1 cellular context compared by ENCODE assay signal in the genomic region with DNA sequence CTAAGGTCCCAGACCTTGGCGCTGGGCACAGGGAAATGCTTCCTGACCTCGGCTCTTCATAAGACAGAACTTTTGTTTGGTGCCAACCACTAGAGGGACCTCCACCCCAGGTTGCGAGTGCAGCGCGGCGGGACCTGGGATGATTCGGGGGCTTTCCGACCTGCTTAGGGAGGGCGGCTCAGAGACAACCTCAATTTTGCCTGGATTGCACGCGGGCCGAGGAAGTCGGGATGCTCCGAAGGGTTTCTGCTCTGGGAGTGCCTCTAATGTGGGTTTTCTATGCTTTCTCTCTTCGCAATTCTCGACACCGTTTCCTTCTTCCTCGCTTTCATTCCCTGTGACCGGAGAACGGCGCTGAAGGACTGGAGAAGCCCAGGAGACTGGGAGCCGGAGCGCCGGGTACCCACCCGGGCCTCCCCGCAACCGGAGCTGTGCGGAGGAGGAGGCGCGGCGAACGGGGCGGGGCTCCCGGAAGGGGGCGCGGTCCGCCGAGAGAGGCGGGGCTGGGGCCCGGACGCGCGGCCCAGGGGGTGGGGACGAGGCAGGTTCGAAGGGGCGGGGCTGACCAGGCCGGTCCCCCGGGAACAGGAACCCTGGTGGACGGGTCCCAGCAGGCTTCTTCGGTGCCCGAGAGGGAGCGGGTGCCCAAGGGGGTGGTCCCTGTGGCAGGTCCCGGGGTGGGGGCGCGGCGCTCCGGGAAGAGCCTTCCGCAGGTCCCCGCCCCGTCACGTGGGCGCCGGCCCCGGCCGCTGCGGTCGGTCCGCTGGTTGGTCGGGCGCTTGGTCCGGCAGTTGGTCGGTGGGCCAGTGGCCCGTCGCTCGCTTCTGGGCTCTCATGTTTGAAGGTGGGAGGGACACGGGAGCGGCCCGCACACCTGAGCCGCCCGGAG.
TF ChIP-seq lines count a peak whose summit lies in the region.

A gene (plus strand): TSS at position 790 of the 889 bp plus-strand sequence. CDS start 35,477 bp downstream, outside the sequence.

TF ChIP-seq in WTC11, 78 proteins besides CTCF, POLR2A, EP300 and RAD21 (continued from another document):
- TF ChIP-seq ZNF671 (CRISPR knock-in tag; IDR thresholded peaks at IDR 0.05) (no peak), ELF4 (CRISPR knock-in tag; IDR thresholded peaks at IDR 0.05; ENCODE audit: low read depth) (no peak), ESRRA (CRISPR knock-in tag; IDR thresholded peaks at IDR 0.05; ENCODE audit: borderline replicate concordance) (no peak), ZNF232 (CRISPR knock-in tag; IDR thresholded peaks at IDR 0.05) (no peak), RELA (CRISPR knock-in tag; IDR thresholded peaks at IDR 0.05; ENCODE audit: borderline replicate concordance) (no peak), CREB1 (CRISPR knock-in tag; IDR thresholded peaks at IDR 0.05) (no peak), ZNF317 (CRISPR knock-in tag; IDR thresholded peaks at IDR 0.05; ENCODE audit: borderline replicate concordance, low read depth) (no peak), KAT7 (CRISPR knock-in tag; IDR thresholded peaks at IDR 0.05; ENCODE audit: borderline replicate concordance) (no peak), FOXJ3 (CRISPR knock-in tag; IDR thresholded peaks at IDR 0.05; ENCODE audit: borderline replicate concordance) (no peak), CREM (CRISPR knock-in tag; IDR thresholded peaks at IDR 0.05) (0 out of 2 replicates have a peak, but pooled peaks have one; percentile 6), ZNF138 (CRISPR knock-in tag; conservative IDR thresholded peaks at IDR 0.05) (no peak)
- TF ChIP-seq, protein P1, sequence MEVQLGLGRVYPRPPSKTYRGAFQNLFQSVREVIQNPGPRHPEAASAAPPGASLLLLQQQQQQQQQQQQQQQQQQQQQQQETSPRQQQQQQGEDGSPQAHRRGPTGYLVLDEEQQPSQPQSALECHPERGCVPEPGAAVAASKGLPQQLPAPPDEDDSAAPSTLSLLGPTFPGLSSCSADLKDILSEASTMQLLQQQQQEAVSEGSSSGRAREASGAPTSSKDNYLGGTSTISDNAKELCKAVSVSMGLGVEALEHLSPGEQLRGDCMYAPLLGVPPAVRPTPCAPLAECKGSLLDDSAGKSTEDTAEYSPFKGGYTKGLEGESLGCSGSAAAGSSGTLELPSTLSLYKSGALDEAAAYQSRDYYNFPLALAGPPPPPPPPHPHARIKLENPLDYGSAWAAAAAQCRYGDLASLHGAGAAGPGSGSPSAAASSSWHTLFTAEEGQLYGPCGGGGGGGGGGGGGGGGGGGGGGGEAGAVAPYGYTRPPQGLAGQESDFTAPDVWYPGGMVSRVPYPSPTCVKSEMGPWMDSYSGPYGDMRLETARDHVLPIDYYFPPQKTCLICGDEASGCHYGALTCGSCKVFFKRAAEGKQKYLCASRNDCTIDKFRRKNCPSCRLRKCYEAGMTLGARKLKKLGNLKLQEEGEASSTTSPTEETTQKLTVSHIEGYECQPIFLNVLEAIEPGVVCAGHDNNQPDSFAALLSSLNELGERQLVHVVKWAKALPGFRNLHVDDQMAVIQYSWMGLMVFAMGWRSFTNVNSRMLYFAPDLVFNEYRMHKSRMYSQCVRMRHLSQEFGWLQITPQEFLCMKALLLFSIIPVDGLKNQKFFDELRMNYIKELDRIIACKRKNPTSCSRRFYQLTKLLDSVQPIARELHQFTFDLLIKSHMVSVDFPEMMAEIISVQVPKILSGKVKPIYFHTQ (CRISPR knock-in tag; IDR thresholded peaks at IDR 0.05) = no peak
- TF ChIP-seq, protein P2, sequence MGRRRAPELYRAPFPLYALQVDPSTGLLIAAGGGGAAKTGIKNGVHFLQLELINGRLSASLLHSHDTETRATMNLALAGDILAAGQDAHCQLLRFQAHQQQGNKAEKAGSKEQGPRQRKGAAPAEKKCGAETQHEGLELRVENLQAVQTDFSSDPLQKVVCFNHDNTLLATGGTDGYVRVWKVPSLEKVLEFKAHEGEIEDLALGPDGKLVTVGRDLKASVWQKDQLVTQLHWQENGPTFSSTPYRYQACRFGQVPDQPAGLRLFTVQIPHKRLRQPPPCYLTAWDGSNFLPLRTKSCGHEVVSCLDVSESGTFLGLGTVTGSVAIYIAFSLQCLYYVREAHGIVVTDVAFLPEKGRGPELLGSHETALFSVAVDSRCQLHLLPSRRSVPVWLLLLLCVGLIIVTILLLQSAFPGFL (CRISPR knock-in tag; IDR thresholded peaks at IDR 0.05; ENCODE audit: borderline replicate concordance) = no peak
- TF ChIP-seq, protein P3, sequence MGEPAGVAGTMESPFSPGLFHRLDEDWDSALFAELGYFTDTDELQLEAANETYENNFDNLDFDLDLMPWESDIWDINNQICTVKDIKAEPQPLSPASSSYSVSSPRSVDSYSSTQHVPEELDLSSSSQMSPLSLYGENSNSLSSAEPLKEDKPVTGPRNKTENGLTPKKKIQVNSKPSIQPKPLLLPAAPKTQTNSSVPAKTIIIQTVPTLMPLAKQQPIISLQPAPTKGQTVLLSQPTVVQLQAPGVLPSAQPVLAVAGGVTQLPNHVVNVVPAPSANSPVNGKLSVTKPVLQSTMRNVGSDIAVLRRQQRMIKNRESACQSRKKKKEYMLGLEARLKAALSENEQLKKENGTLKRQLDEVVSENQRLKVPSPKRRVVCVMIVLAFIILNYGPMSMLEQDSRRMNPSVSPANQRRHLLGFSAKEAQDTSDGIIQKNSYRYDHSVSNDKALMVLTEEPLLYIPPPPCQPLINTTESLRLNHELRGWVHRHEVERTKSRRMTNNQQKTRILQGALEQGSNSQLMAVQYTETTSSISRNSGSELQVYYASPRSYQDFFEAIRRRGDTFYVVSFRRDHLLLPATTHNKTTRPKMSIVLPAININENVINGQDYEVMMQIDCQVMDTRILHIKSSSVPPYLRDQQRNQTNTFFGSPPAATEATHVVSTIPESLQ (CRISPR knock-in tag; IDR thresholded peaks at IDR 0.05) = no peak
